8 cellular contexts compared by ENCODE assay signal in genomic region chr21:31660134-31660565, GRCh38. TPM values are rescaled to one million over a fixed set of nuclear protein-coding genes. Genes with fewer than 3 reads are reported as not detected.
DNase-seq lines count a peak whose midpoint lies in the region; ATAC-seq, FAIRE-seq and TF ChIP-seq lines count a peak whose summit lies in the region.

No MANE protein-coding gene starts in this region.

- peak overlapping the region; percentile 79 for H3K9ac ChIP-seq in GM12878 (ENCODE audit: control insufficient read depth, insufficient read depth, low read length)

- H3K27ac Mint-ChIP-seq in immature natural killer cell = peak overlapping the region; percentile 84 to 94 (median 88)

- H3K27ac ChIP-seq in GM12878 (ENCODE audit: control insufficient read depth, insufficient read depth) (peak overlapping the region; percentile 80), skin epidermis (peak overlapping the region; percentile 72 to 95 (median 87))

- DNase-seq in activated T-cell treated with anti-CD3 and anti-CD28 coated beads for 1 hour (ENCODE audit: low read depth) = peak; percentile 26
- no peak for DNase-seq in activated T-cell treated with anti-CD3 and anti-CD28 coated beads for 4 hours
- peak; percentile 46 for DNase-seq in NCI-H1105 (lab: John Stamatoyannopoulos, UW)
- DNase-seq in GM12878 (ENCODE audit: low read depth, low spot score) = no peak
- no peak for DNase-seq in immature natural killer cell
- no peak for DNase-seq in NCI-H1436 (lab: John Stamatoyannopoulos, UW)

- H3K4me1 ChIP-seq in GM12878 (ENCODE audit: control insufficient read depth, insufficient read depth, low read length) = peaks cover 9% of the 10 kb centered on the region

- H3K27me3 ChIP-seq in GM12878 (replicated peaks in 1 of 2; ENCODE audit: control insufficient read depth in 2 of 2, insufficient read depth in 2 of 2, low read length in 1 of 2) = no peaks in the 10 kb centered on the region

- no peak for TF ChIP-seq RAD21 in GM12878 (IDR thresholded peaks at IDR 0.05; ENCODE audit: insufficient read depth, low read depth, low read length)

- POLR2A ChIA-PET in GM12878 (lab: Charles Lee) = no interaction called here

- H2AFZ ChIP-seq in GM12878 (ENCODE audit: control insufficient read depth, low read depth, low read length) = no peak overlapping the region

- peaks cover 1 to 8% (median 8%) of the 10 kb centered on the region in 3 donors for H3K27me3 Mint-ChIP-seq in immature natural killer cell (ENCODE audit: low read depth in 3 of 3)

- H3K36me3 Mint-ChIP-seq in immature natural killer cell = peaks cover 0 to 4% (median 3%) of the 10 kb centered on the region in 3 donors

- CTCF ChIA-PET in GM12878 (lab: Yijun Ruan, JAX) = no interaction called here

- peak overlapping the region; percentile 95 for H3K4me3 ChIP-seq in GM12878
- peak overlapping the region; percentile 44 to 83 (median 80) for H3K4me3 ChIP-seq in skin epidermis

- in situ Hi-C loops in GM12878 (cut with MboI) = no loop called here

- H3K9me3 ChIP-seq in GM12878 (replicated peaks; ENCODE audit: control insufficient read depth, insufficient read depth, low read length) = no peaks in the 10 kb centered on the region; the same call in 2 of the 3 replicates

- FAIRE-seq in GM12878 (lab: Jason Lieb, UNC) = no peak

- peaks cover 40% of the 10 kb centered on the region for H3K79me2 ChIP-seq in GM12878 (ENCODE audit: control insufficient read depth, insufficient read depth, low read length)

- ATAC-seq in HG02610 (IDR thresholded peaks at IDR 0.05; ENCODE audit: unreplicated experiment) = peak; percentile 21
- ATAC-seq in GM12878 = peak; percentile 34

- peaks cover 39 to 61% of the 10 kb centered on the region in 2 donors for H3K4me1 Mint-ChIP-seq in immature natural killer cell

- H3K4me3 Mint-ChIP-seq in immature natural killer cell = peak overlapping the region; percentile 92 to 94 (median 92)

- peak overlapping the region; percentile 80 for H3K4me2 ChIP-seq in GM12878 (ENCODE audit: control insufficient read depth, insufficient read depth)

- TF ChIP-seq CTCF in GM12878 (IDR thresholded peaks at IDR 0.05 in 2 of 3, conservative IDR thresholded peaks at IDR 0.05 in 1 of 3; ENCODE audit: control insufficient read depth in 2 of 3, extremely low read depth in 1 of 3, insufficient read depth in 1 of 3, low read depth in 3 of 3, low read length in 3 of 3) = no peak

- SMC1A ChIA-PET in GM12878 (lab: Charles Lee; ENCODE audit: uncharacterized antibody, unreplicated experiment) = no interaction called here

- TF ChIP-seq POLR2A in GM12878 (IDR thresholded peaks at IDR 0.05; ENCODE audit: low read depth, low read length) = no peak

- H3K9me3 Mint-ChIP-seq in immature natural killer cell = peaks cover 0 to 1% (median 0%) of the 10 kb centered on the region in 6 donors

- RAD21 ChIA-PET in GM12878 (lab: Charles Lee; ENCODE audit: unreplicated experiment) = interaction anchor here (0.9 kb wide), 1 partner anchor 9 kb away, joined by 3 read pairs; no protein-coding TSS in a partner anchor

- under 1% methylated on average over 19 of the region's 26 CpGs for WGBS in GM12878 (ENCODE audit: insufficient coverage, insufficient replicate concordance, low lambda C conversion rate, missing lambda C conversion rate)

- intact Hi-C loops in GM12878 (cut with micrococcal nuclease; ENCODE audit: unreplicated experiment) = no loop called here

- H4K20me1 ChIP-seq in GM12878 (ENCODE audit: control insufficient read depth, insufficient read depth) = no peaks in the 10 kb centered on the region

- no TSS peak for BruUV-seq in GM12878 (replicated peaks; lab: Mats Ljungman, UMichigan)

- peaks cover 0 to 10% of the 10 kb centered on the region in 2 experiments; a peak in 1 of 4 replicates for H3K36me3 ChIP-seq in GM12878 (ENCODE audit: control insufficient read depth in 2 of 2, insufficient read depth in 2 of 2, low read length in 1 of 2)

- no peak for TF ChIP-seq EP300 in GM12878 (IDR thresholded peaks at IDR 0.05; ENCODE audit: borderline replicate concordance in 1 of 2, control insufficient read depth in 1 of 2, low read depth in 2 of 2, low read length in 2 of 2)

TF ChIP-seq in GM12878, 131 proteins besides CTCF, POLR2A, EP300 and RAD21:
- no peak for TF ChIP-seq JUND (IDR thresholded peaks at IDR 0.05; ENCODE audit: low read depth, low read length)
- TF ChIP-seq YBX1 (IDR thresholded peaks at IDR 0.05) = no peak
- TF ChIP-seq USF2 (IDR thresholded peaks at IDR 0.05; ENCODE audit: borderline replicate concordance, low read depth, low read length) = no peak
- TF ChIP-seq BACH1 (IDR thresholded peaks at IDR 0.05; ENCODE audit: borderline replicate concordance) = no peak
- TF ChIP-seq ETV6 (conservative IDR thresholded peaks at IDR 0.05 in 1 of 2, IDR thresholded peaks at IDR 0.05 in 1 of 2; ENCODE audit: borderline replicate concordance in 1 of 2, low read depth in 1 of 2) = no peak
- no peak for TF ChIP-seq STAT3 (IDR thresholded peaks at IDR 0.05; ENCODE audit: low read depth, low read length)
- no peak for TF ChIP-seq POU2F2 (IDR thresholded peaks at IDR 0.05; ENCODE audit: borderline replicate concordance, low read depth, low read length)
- TF ChIP-seq PML (IDR thresholded peaks at IDR 0.05; ENCODE audit: low read length) = no peak
- no peak for TF ChIP-seq ATF3 (IDR thresholded peaks at IDR 0.05; ENCODE audit: borderline replicate concordance, extremely low read depth, low read depth, low read length)
- TF ChIP-seq TAF1 (IDR thresholded peaks at IDR 0.05; ENCODE audit: borderline replicate concordance, low read depth, low read length) = no peak
- TF ChIP-seq BHLHE40 (IDR thresholded peaks at IDR 0.05; ENCODE audit: borderline replicate concordance in 1 of 2, low read depth in 2 of 2, low read length in 1 of 2) = no peak
- TF ChIP-seq WRNIP1 (IDR thresholded peaks at IDR 0.05; ENCODE audit: borderline replicate concordance, low read depth, low read length) = no peak
- no peak for TF ChIP-seq STAT1 (conservative IDR thresholded peaks at IDR 0.05)
- TF ChIP-seq RCOR1 (conservative IDR thresholded peaks at IDR 0.05; ENCODE audit: low read depth, low read length) = no peak

RNA-seq across cellular contexts. Expression of gene SOD1, which starts 0.7 kb away (rescaled TPM):
- 23.7 and 26.1 TPM in 2 replicates for total RNA-seq in GM12878 (2013; cell fraction: nucleolus; rRNA removed)
- total RNA-seq in GM12878 (2014; rRNA removed) (171 and 193 TPM in 2 replicates), GM12878 (2014; rRNA removed; fragmentation: Illumina TruSeq; extraction: Trizol) (265 and 275 TPM in 2 replicates), GM12878 (2021) (213 and 226 TPM in 2 replicates)
- 241 TPM for polyA plus RNA-seq in GM12878 (2011; ENCODE audit: low read depth)
- polyA plus RNA-seq in GM12878 (2011; rRNA removed) (352 and 405 TPM in 2 replicates), GM12878 (2014; fragmentation: Illumina TruSeq; extraction: Trizol) (242 and 261 TPM in 2 replicates), GM12878 (2014; fragmentation: Nextera tagmentation; extraction: Ambion mirVana) (100 to 1,000 TPM; 655 to 710 TPM), GM12878 (2014; rRNA removed) (205 and 220 TPM in 2 replicates), GM12878 (2016; fragmentation: Nextera tagmentation; extraction: Ambion mirVana) (100 to 1,000 TPM; 473 to 502 TPM), immature natural killer cell (100 to 1,000 TPM; 265 to 433 (median 333) TPM)
- 251 and 259 TPM in 2 replicates for polyA plus RNA-seq in GM12878 (2011; cell fraction: cytosol; rRNA removed)
- 152 and 159 TPM in 2 replicates for polyA plus RNA-seq in GM12878 (2011; cell fraction: nucleus; rRNA removed)
- 188 and 198 TPM in 2 replicates for polyA plus RNA-seq in GM12878 (2012)
- 145 and 174 TPM in 2 replicates for polyA minus RNA-seq in GM12878 (2011; rRNA and poly(A)+ RNA removed)
- 136 and 143 TPM in 2 replicates for polyA minus RNA-seq in GM12878 (2011; cell fraction: cytosol; rRNA and poly(A)+ RNA removed)
- 21.4 and 34.0 TPM in 2 replicates for polyA minus RNA-seq in GM12878 (2011; cell fraction: nucleus; rRNA and poly(A)+ RNA removed)

Comparison
In these comparisons a context has a peak if more than half of its experiments do, and no peak if none do; other contexts are left out.
1. DNase-seq: peak in activated T-cell treated with anti-CD3 and anti-CD28 coated beads for 1 hour (single experiment) and NCI-H1105 (single experiment); none in activated T-cell treated with anti-CD3 and anti-CD28 coated beads for 4 hours (single experiment), GM12878 (single experiment), immature natural killer cell (0 of 3) and NCI-H1436 (single experiment).